ENCODE assay signal across 1 cellular context in genomic region chr13:80341098-80341701, GRCh38.
TF ChIP-seq lines count a peak whose summit lies in the region.

Gene SPRY2 (minus strand): TSS chr13:80341126. CDS start chr13:80337705, 3,421 bp downstream.

TF ChIP-seq in K562, 482 proteins besides CTCF, POLR2A, EP300 and RAD21 (continued from another document):
- TF ChIP-seq ZNF407 (IDR thresholded peaks at IDR 0.05; ENCODE audit: low read depth) (no peak), L3MBTL2 (IDR thresholded peaks at IDR 0.05) (peak; percentile 38), EGR1 (conservative IDR thresholded peaks at IDR 0.05) (peak; percentile 96), GABPA (tag; conservative IDR thresholded peaks at IDR 0.05; ENCODE audit: low read depth) (peak; percentile 80), JUND (IDR thresholded peaks at IDR 0.05; ENCODE audit: borderline replicate concordance, low read depth, low read length) (peak; percentile 59; the same call in 1 of the 2 replicates), JUND (tag; IDR thresholded peaks at IDR 0.05; ENCODE audit: borderline replicate concordance, low read depth, low read length) (no peak; the same call in 2 of the 3 replicates), TBP (optimal IDR thresholded peaks at IDR 0.05; ENCODE audit: low read depth, low read length) (peak; percentile 70), SIN3B (IDR thresholded peaks at IDR 0.05; ENCODE audit: low read depth) (0 out of 2 replicates have a peak, but pooled peaks have one; percentile 30), SUPT5H (IDR thresholded peaks at IDR 0.05) (no peak), CTBP1 (IDR thresholded peaks at IDR 0.05; ENCODE audit: borderline replicate concordance) (peak; percentile 65), TRIM24 (IDR thresholded peaks at IDR 0.05) (no peak), ELF1 (tag; IDR thresholded peaks at IDR 0.05) (0 out of 2 replicates have a peak, but pooled peaks have one; percentile 35), TAF1 (IDR thresholded peaks at IDR 0.05; ENCODE audit: control insufficient read depth, extremely low read depth, insufficient read depth, low read length, severe bottlenecking) (peak; percentile 76), POU5F1 (IDR thresholded peaks at IDR 0.05; ENCODE audit: borderline replicate concordance, low read depth, low read length, partially characterized antibody) (no peak), ZNF12 (CRISPR knock-in tag; IDR thresholded peaks at IDR 0.05) (no peak), KDM5B (IDR thresholded peaks at IDR 0.05; ENCODE audit: insufficient replicate concordance, low read depth, low read length) (peak; percentile 53), ZBTB7A (IDR thresholded peaks at IDR 0.05; ENCODE audit: borderline replicate concordance, control insufficient read depth, low read depth, low read length) (peak; percentile 96; the same call in 1 of the 2 replicates), ZBTB11 (CRISPR knock-in tag; IDR thresholded peaks at IDR 0.05) (peak in 1 of 3 experiments; percentile 78; a peak in 2 of 6 replicates), HNRNPLL (IDR thresholded peaks at IDR 0.05; ENCODE audit: low read depth, low read length, poor library complexity, severe bottlenecking) (peak; percentile 55), MTA3 (IDR thresholded peaks at IDR 0.05; ENCODE audit: borderline replicate concordance) (peak; percentile 38; the same call in 1 of the 2 replicates)
